In the genomic region with DNA sequence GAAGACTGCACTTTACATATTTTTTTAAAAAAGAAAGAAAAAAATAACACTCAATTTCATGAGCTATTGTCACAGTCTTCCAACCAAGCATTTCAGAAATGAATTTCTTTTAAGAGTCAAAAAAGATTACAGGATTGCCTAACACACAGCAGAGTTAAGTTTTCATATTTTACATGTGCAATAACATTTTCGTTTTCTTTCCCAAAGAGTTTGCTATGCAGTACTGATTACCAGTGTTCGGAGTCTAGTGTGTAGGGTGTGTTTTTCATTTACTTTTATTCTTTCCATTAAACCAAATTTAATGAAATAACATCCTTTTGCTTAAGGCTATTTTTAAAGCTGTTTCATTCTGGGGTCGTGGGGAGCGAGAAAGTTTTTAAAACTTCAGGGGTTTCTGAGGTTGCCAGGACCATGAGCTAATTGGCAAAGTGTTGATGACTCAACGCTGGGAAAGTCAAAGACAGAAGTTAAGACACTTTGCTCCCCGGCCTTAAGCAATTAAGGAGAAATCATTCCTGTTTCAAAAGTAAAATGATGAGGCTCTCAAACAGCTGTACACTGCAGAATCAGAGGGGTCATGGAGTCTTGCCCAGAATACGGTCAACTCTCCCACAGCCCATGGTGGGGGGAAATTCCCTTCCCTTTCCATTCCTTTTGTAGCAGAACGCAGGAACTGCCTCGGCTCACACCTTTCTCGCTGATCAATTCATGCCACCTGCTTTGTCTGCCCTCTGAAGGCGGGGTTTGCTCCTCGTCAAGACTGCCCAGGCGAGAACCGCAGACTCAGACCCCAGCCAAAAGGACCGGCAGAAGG, we compare ENCODE assay signal across 8 cellular contexts. TPM values are rescaled to one million over a fixed set of nuclear protein-coding genes. Genes with fewer than 3 reads are reported as not detected.
DNase-seq lines count a peak whose midpoint lies in the region; ATAC-seq and TF ChIP-seq lines count a peak whose summit lies in the region.
"Had no signal": no experiment of that assay in that cellular context is flagged by ENCODE, and none has a peak within 500 bp of the region (broad histone marks: within the 10 kb centered on the region; RNA-seq: fewer than 3 reads in every experiment).

No MANE protein-coding gene starts in this region.

- H3K27ac ChIP-seq in lung (ENCODE audit: low read depth in 1 of 2, low read length in 1 of 2) = no peak overlapping the region
- H3K27ac ChIP-seq: epithelial cell of prostate had no signal

- 43% methylated on average over 15 of the region's 15 CpGs for WGBS in lung, 2 donors

- H3K4me1 ChIP-seq in lung (ENCODE audit: control insufficient read depth in 2 of 2, insufficient read depth in 2 of 2, low read length in 2 of 2) = peaks cover 0 to 8% of the 10 kb centered on the region in 2 donors

- no peaks in the 10 kb centered on the region for H3K9me3 Mint-ChIP-seq in chondrocyte (ENCODE audit: low read depth)
- no peaks in the 10 kb centered on the region for H3K9me3 Mint-ChIP-seq in type B pancreatic cell

- H3K36me3 ChIP-seq in MG63 (no peaks in the 10 kb centered on the region), lung (ENCODE audit: control insufficient read depth in 2 of 2, insufficient read depth in 2 of 2, low read length in 2 of 2) (no peaks in the 10 kb centered on the region)

- H3K27ac Mint-ChIP-seq in chondrocyte (ENCODE audit: unreplicated experiment) = peak overlapping the region; percentile 90
- peak overlapping the region; percentile 36 for H3K27ac Mint-ChIP-seq in type B pancreatic cell

- H3K9me3 ChIP-seq in MG63 (no peaks in the 10 kb centered on the region), lung (ENCODE audit: control insufficient read depth in 2 of 2, insufficient read depth in 1 of 2, low read length in 1 of 2) (peaks cover 0 to 3% of the 10 kb centered on the region in 2 donors)

- H3K27me3 ChIP-seq in MG63 (no peaks in the 10 kb centered on the region), lung (ENCODE audit: control insufficient read depth, insufficient read depth) (no peaks in the 10 kb centered on the region)

- H3K4me1 Mint-ChIP-seq in chondrocyte (ENCODE audit: low read depth) = peaks cover 66% of the 10 kb centered on the region
- H3K4me1 Mint-ChIP-seq in type B pancreatic cell (ENCODE audit: unreplicated experiment) = peaks cover 39% of the 10 kb centered on the region

- H3K4me3 Mint-ChIP-seq in chondrocyte (ENCODE audit: unreplicated experiment) (peak overlapping the region; percentile 51), type B pancreatic cell (no peak overlapping the region)

- DNase-seq in MG63 (peak; percentile 44), chondrocyte (ENCODE audit: low spot score) (no peak), lung (ENCODE audit: low spot score) (no peak), type B pancreatic cell (ENCODE audit: extremely low spot score, unreplicated experiment) (no peak), NCI-H526 treated with DMSO at 0.1 percent for 48 hours (lab: John Stamatoyannopoulos, UW) (no peak)

- peaks cover 20% of the 10 kb centered on the region for H3K36me3 Mint-ChIP-seq in chondrocyte (ENCODE audit: low read depth)
- H3K36me3 Mint-ChIP-seq in type B pancreatic cell = no peaks in the 10 kb centered on the region

- H3K4me3 ChIP-seq in MG63 (no peak overlapping the region), lung (no peak overlapping the region)

- TF ChIP-seq CTCF in chondrocyte (IDR thresholded peaks at IDR 0.05) (no peak), lung (IDR thresholded peaks at IDR 0.05; ENCODE audit: control extremely low read depth, extremely low read depth) (no peak), type B pancreatic cell (conservative IDR thresholded peaks at IDR 0.05) (no peak)

- H3K27me3 Mint-ChIP-seq in chondrocyte (ENCODE audit: low read depth) (no peaks in the 10 kb centered on the region), type B pancreatic cell (peaks cover 54% of the 10 kb centered on the region)

- ATAC-seq in lung (ENCODE audit: insufficient read depth, low FRiP score) = peak; percentile 22
- ATAC-seq in HG03139 (IDR thresholded peaks at IDR 0.05; ENCODE audit: unreplicated experiment) = no peak
- ATAC-seq in GM21447 (IDR thresholded peaks at IDR 0.05; ENCODE audit: unreplicated experiment) = no peak

RNA-seq across cellular contexts. Expression of gene MN1, which starts 53.0 kb away (rescaled TPM):
- total RNA-seq in MG63 (2014; rRNA removed; shearing (Covaris generic); ENCODE audit: low replicate concordance) = 1.4 and 1.9 TPM in 2 replicates
- 119 to 156 TPM (median 121 TPM) in 3 replicates for total RNA-seq in chondrocyte
- total RNA-seq in lung = 1 to 10 TPM; 4.7 to 6.5 TPM
- 1 to 10 TPM; 2.4 to 2.5 TPM for polyA plus RNA-seq in lung
- 1.7 and 17.0 TPM in 2 replicates for total RNA-seq in type B pancreatic cell (ENCODE audit: low replicate concordance)
